Comparison of ENCODE assay signal across 24 cellular contexts in the genomic region with DNA sequence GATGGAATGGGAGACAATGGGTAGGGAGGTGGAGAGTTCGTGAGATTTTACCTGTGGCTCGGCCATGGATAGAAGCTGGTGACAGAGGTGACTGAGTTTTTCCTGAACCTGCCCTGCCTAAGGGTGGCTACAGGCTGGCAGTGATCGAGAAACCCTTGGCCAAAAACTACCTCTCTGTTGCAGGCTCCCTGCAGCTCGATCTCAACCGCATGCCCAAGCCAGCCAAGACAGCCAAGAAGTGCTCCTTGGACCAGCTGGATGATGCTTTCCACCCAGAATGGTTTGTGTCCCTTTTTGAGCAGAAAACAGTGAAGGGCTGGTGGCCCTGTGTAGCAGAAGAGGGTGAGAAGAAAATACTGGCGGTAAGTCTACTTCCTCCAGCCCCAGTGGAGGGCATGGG.
DNase-seq lines count a peak whose midpoint lies in the region; ATAC-seq, FAIRE-seq and TF ChIP-seq lines count a peak whose summit lies in the region.
"Had no signal": no experiment of that assay in that cellular context is flagged by ENCODE, and none has a peak within 500 bp of the region (broad histone marks: within the 10 kb centered on the region; RNA-seq: fewer than 3 reads in every experiment).

No MANE protein-coding gene starts in this region.

- H3K79me2 ChIP-seq in H1 (ENCODE audit: control insufficient read depth in 1 of 2, insufficient read depth in 2 of 2, low read length in 2 of 2): no peaks in the 10 kb centered on the region

- FAIRE-seq in H1 (lab: Jason Lieb, UNC): no peak
- FAIRE-seq: GM18507 had no signal

- no peaks in the 10 kb centered on the region for H3K4me1 ChIP-seq in H1 (replicated peaks in 1 of 4; ENCODE audit: control insufficient read depth in 3 of 4, insufficient read depth in 4 of 4, low read length in 3 of 4)
- no peaks in the 10 kb centered on the region for H3K4me1 ChIP-seq in tibial nerve
- H3K4me1 ChIP-seq: SJSA1 had no signal

- no peak overlapping the region for H2AK5ac ChIP-seq in H1 (ENCODE audit: low read depth, low read length)

- POLR2A ChIA-PET in H1 (lab: Charles Lee; ENCODE audit: partially characterized antibody): interaction anchor here (0.7 kb wide), 1 partner anchor 16 kb away, joined by 3 read pairs; no protein-coding TSS in a partner anchor

- no peaks in the 10 kb centered on the region for H3K27me3 ChIP-seq in H1 (replicated peaks in 1 of 4; ENCODE audit: control insufficient read depth in 3 of 4, extremely low read depth in 1 of 4, insufficient read depth in 3 of 4, low read length in 3 of 4)
- H3K27me3 ChIP-seq in tibial nerve: no peaks in the 10 kb centered on the region
- H3K27me3 ChIP-seq: MG63, SJSA1 had no signal

- CTCF ChIA-PET in H1 (lab: Charles Lee; ENCODE audit: partially characterized antibody): interaction anchor here (0.9 kb wide), 1 partner anchor 119 kb away, joined by 3 read pairs; no protein-coding TSS in a partner anchor

- no peak overlapping the region for H3K23ac ChIP-seq in H1 (ENCODE audit: insufficient read length)

- no peak for TF ChIP-seq CTCF in H1 (IDR thresholded peaks at IDR 0.05; ENCODE audit: control extremely low read depth in 1 of 3, insufficient read depth in 1 of 3, low read depth in 1 of 3, low read length in 3 of 3)
- TF ChIP-seq CTCF in tibial nerve (IDR thresholded peaks at IDR 0.05): no peak

- TF ChIP-seq EP300 in H1 (IDR thresholded peaks at IDR 0.05; ENCODE audit: borderline replicate concordance in 1 of 2, low read depth in 2 of 2, low read length in 2 of 2) (no peak), tibial nerve (IDR thresholded peaks at IDR 0.05) (no peak)

- no peaks in the 10 kb centered on the region for H3K79me1 ChIP-seq in H1 (ENCODE audit: low read depth, low read length)

- no peak overlapping the region for H2BK12ac ChIP-seq in H1 (ENCODE audit: low read depth, low read length)

- no peak overlapping the region for H3K56ac ChIP-seq in H1 (replicated peaks; ENCODE audit: insufficient read length, low read depth, low read length)

- no peak overlapping the region for H2BK20ac ChIP-seq in H1 (ENCODE audit: low read length)

- no peak overlapping the region for H2BK120ac ChIP-seq in H1 (replicated peaks; ENCODE audit: low read depth, low read length)

- H3K9me3 ChIP-seq in H1 (ENCODE audit: insufficient read depth in 2 of 2, low read depth in 1 of 2, low read length in 1 of 2): no peaks in the 10 kb centered on the region
- no peaks in the 10 kb centered on the region for H3K9me3 ChIP-seq in tibial nerve
- H3K9me3 ChIP-seq: MG63, SJSA1 had no signal

- peaks cover 2% of the 10 kb centered on the region; the same call in 1 of the 2 replicates for H3K23me2 ChIP-seq in H1 (ENCODE audit: low read depth, low read length)

- H3K27ac ChIP-seq in H1 (ENCODE audit: low read depth, low read length) (no peak overlapping the region), tibial nerve (no peak overlapping the region)
- H3K27ac ChIP-seq: C4-2B, SJSA1 had no signal

- no peak overlapping the region for H3K18ac ChIP-seq in H1 (ENCODE audit: extremely low read depth, low read length)

- H3K4me3 ChIP-seq in H1 (ENCODE audit: extremely low read depth in 1 of 4, insufficient read depth in 2 of 4, low read depth in 3 of 4, low read length in 4 of 4): no peak overlapping the region
- no peak overlapping the region for H3K4me3 ChIP-seq in tibial nerve
- H3K4me3 ChIP-seq: MG63, SJSA1 had no signal

- H4K5ac ChIP-seq in H1 (ENCODE audit: insufficient read length, low read depth, low read length): no peak overlapping the region

- H3K36me3 ChIP-seq in H1 (ENCODE audit: control insufficient read depth in 2 of 4, insufficient read depth in 4 of 4, low read length in 3 of 4) (no peaks in the 10 kb centered on the region), tibial nerve (no peaks in the 10 kb centered on the region)
- H3K36me3 ChIP-seq: MG63 had no signal

- 89% methylated on average over 6 of the region's 6 CpGs; no CpG with 5 or more reads in 1 of the 2 experiments for WGBS in H1 (ENCODE audit: extremely low coverage in 1 of 2, insufficient coverage in 1 of 2, insufficient read length in 1 of 2, insufficient replicate concordance in 2 of 2, low coverage in 1 of 2, low lambda C conversion rate in 2 of 2, missing lambda C conversion rate in 1 of 2), 2 experiments
- 93 to 94% methylated on average over 6 of the region's 6 CpGs for WGBS in tibial nerve, 2 donors

- no peak overlapping the region for H2BK5ac ChIP-seq in H1 (ENCODE audit: low read depth, low read length)

- H2AFZ ChIP-seq in H1 (ENCODE audit: low read length): 0 out of 2 replicates have a peak overlapping the region, but pooled peaks have one; percentile 41

- no peak overlapping the region for H4K91ac ChIP-seq in H1 (replicated peaks; ENCODE audit: insufficient read length, low read length)

- in situ Hi-C loops in G401 (cut with HindIII; ENCODE audit: low sequenced_read_pairs): no loop called here

- H3K4ac ChIP-seq in H1 (replicated peaks; ENCODE audit: insufficient read length, low read depth, low read length): no peak overlapping the region

- DNase-seq in DMS79 (lab: John Stamatoyannopoulos, UW): peak; percentile 47
- DNase-seq in G401 (ENCODE audit: low spot score): peak; percentile 59
- DNase-seq in H1 (ENCODE audit: low read depth in 1 of 2, low spot score in 2 of 2): no peak
- peak; percentile 13 for DNase-seq in pons (ENCODE audit: low spot score)
- no peak for DNase-seq in hippocampal formation (lab: John Stamatoyannopoulos, UW)
- no peak for DNase-seq in tibial nerve (ENCODE audit: low spot score in 2 of 2)
- DNase-seq in NK-92 (lab: John Stamatoyannopoulos, UW; ENCODE audit: unreplicated experiment): no peak
- DNase-seq: CD8-positive, alpha-beta memory T cell; GOT3; HCEC 1CT; IMR-90; KG1; MG63; NCI-H1694; NCI-H2029 treated with DMSO at 0.1 percent for 48 hours; NCI-H2171; NCI-H226; NCI-H524 treated with DMSO at 0.1 percent for 48 hours; Right ventricle myocardium superior; RPMI8226 had no signal

- TF ChIP-seq POLR2A in H1 (IDR thresholded peaks at IDR 0.05; ENCODE audit: control extremely low read depth in 1 of 2, low read depth in 2 of 2, low read length in 2 of 2) (no peak), tibial nerve (IDR thresholded peaks at IDR 0.05) (no peak)

- no peak for TF ChIP-seq RAD21 in H1 (IDR thresholded peaks at IDR 0.05 in 1 of 2, conservative IDR thresholded peaks at IDR 0.05 in 1 of 2; ENCODE audit: low read depth in 2 of 2, low read length in 2 of 2)

- no peak overlapping the region for H2BK15ac ChIP-seq in H1 (ENCODE audit: low read length)

- ATAC-seq in HG03354 (IDR thresholded peaks at IDR 0.05; ENCODE audit: poor library complexity, severe bottlenecking, unreplicated experiment): no peak

- no peak overlapping the region for H4K8ac ChIP-seq in H1 (ENCODE audit: extremely low read depth, insufficient read depth, low read length)

- H3K4me2 ChIP-seq in H1 (ENCODE audit: insufficient read depth in 1 of 2, low read depth in 2 of 2, low read length in 2 of 2): no peak overlapping the region

- no peak overlapping the region for H3K14ac ChIP-seq in H1 (ENCODE audit: insufficient read length)

- no peak overlapping the region for H3K9ac ChIP-seq in H1 (replicated peaks in 1 of 4; ENCODE audit: extremely low read depth in 1 of 4, low read depth in 3 of 4, low read length in 3 of 4)

- H4K20me1 ChIP-seq in H1 (replicated peaks in 1 of 2; ENCODE audit: control insufficient read depth in 1 of 2, insufficient read depth in 2 of 2, low read length in 2 of 2): no peaks in the 10 kb centered on the region

TF ChIP-seq in H1, 55 proteins besides CTCF, POLR2A, EP300 and RAD21:
- TF ChIP-seq SIN3A (conservative IDR thresholded peaks at IDR 0.05 in 1 of 2, IDR thresholded peaks at IDR 0.05 in 1 of 2; ENCODE audit: low read depth in 1 of 2, low read length in 2 of 2) (no peak), TAF1 (IDR thresholded peaks at IDR 0.05; ENCODE audit: low read depth, low read length) (no peak), CHD1 (IDR thresholded peaks at IDR 0.05; ENCODE audit: low read depth, low read length) (no peak), CTBP2 (IDR thresholded peaks at IDR 0.05; ENCODE audit: borderline replicate concordance, insufficient read depth, insufficient read length, low read length) (no peak), TBP (IDR thresholded peaks at IDR 0.05; ENCODE audit: low read depth, low read length) (no peak), SRF (IDR thresholded peaks at IDR 0.05; ENCODE audit: low read depth, low read length) (no peak), SUZ12 (IDR thresholded peaks at IDR 0.05; ENCODE audit: low read length) (no peak), SIRT6 (IDR thresholded peaks at IDR 0.05; ENCODE audit: low read length) (no peak), CBX8 (IDR thresholded peaks at IDR 0.05; ENCODE audit: borderline replicate concordance, low read depth, low read length) (no peak)
- TF ChIP-seq, protein P1, sequence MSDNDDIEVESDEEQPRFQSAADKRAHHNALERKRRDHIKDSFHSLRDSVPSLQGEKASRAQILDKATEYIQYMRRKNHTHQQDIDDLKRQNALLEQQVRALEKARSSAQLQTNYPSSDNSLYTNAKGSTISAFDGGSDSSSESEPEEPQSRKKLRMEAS (IDR thresholded peaks at IDR 0.05): no peak
- TF ChIP-seq, protein P2, sequence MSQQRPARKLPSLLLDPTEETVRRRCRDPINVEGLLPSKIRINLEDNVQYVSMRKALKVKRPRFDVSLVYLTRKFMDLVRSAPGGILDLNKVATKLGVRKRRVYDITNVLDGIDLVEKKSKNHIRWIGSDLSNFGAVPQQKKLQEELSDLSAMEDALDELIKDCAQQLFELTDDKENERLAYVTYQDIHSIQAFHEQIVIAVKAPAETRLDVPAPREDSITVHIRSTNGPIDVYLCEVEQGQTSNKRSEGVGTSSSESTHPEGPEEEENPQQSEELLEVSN (IDR thresholded peaks at IDR 0.05): no peak

Comparison
In these comparisons a context has a peak if more than half of its experiments do, and no peak if none do; other contexts are left out.
1. DNase-seq: peak in DMS79 (single experiment), G401 (single experiment) and pons (single experiment); none in H1 (0 of 2), hippocampal formation (0 of 2), tibial nerve (0 of 2) and NK-92 (single experiment).